Comparison of ENCODE assay signal across 8 cellular contexts in the genomic region with DNA sequence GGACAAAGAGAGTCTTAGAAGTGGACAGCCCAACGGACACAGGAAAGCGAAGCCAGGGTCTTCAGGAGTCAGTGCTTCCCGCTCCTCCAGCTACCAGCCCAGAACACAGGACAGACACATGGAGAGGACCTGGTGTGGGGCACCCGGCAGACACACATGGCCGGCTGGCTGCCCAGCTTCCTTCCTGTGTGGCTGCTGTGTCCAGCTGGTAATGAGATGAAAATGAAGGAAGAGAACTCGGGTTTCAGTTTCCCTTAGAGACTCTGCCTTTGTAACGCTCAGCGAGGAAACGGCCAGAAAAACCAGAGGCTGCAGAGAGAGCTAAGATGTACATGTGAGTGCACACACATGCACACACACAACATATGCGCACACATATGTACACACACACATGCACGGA.
DNase-seq lines count a peak whose midpoint lies in the region; ATAC-seq and TF ChIP-seq lines count a peak whose summit lies in the region.

No MANE protein-coding gene starts in this region.

- intact Hi-C loops in head of caudate nucleus (cut with DNase I) (no loop called here), PC-9 (cut with micrococcal nuclease; ENCODE audit: unreplicated experiment) (no loop called here)

- H3K9me3 ChIP-seq in PC-9 (ENCODE audit: insufficient read depth, low read depth), result no peaks in the 10 kb centered on the region

- CTCF ChIA-PET in PC-9 (lab: Charles Lee), result no interaction called here

- POLR2A ChIA-PET in PC-9 (lab: Charles Lee; ENCODE audit: unreplicated experiment), result no interaction called here

- ATAC-seq in GM19351 (IDR thresholded peaks at IDR 0.05; ENCODE audit: unreplicated experiment) (peak; percentile 55), HG03378 (IDR thresholded peaks at IDR 0.05; ENCODE audit: unreplicated experiment) (peak; percentile 49)

- H3F3A ChIP-seq in PC-9 (ENCODE audit: insufficient read depth, low read depth), result no peaks in the 10 kb centered on the region

- no peaks in the 10 kb centered on the region for H3K36me3 ChIP-seq in PC-9 (ENCODE audit: low read depth)

- no peak overlapping the region for H3K4me2 ChIP-seq in PC-9

- no peaks in the 10 kb centered on the region for H3K27me3 ChIP-seq in PC-9 (ENCODE audit: insufficient read depth, low read depth)

- no peak overlapping the region for H2AFZ ChIP-seq in PC-9

- peak; percentile 64 for DNase-seq in CD1c-positive myeloid dendritic cell (ENCODE audit: extremely low spot score)
- DNase-seq in head of caudate nucleus, result peak in 26 of 42 donors; percentile 30 to 68 (median 52)
- DNase-seq in PC-9, result no peak
- DNase-seq in activated effector memory CD4-positive, alpha-beta T cell treated with anti-CD3 and anti-CD28 coated beads, Interleukin-2, amount 50 U/mL, for 16 hours, result no peak
- DNase-seq in DMS79 (lab: John Stamatoyannopoulos, UW), result no peak
- no peak for DNase-seq in activated CD4-positive, alpha-beta T cell treated with anti-CD3 and anti-CD28 coated beads, Interleukin-2, amount 50 U/mL, for 48 hours

- TF ChIP-seq CTCF in PC-9 (conservative IDR thresholded peaks at IDR 0.05), result no peak

- H3K79me2 ChIP-seq in PC-9 (ENCODE audit: low read depth), result no peaks in the 10 kb centered on the region

- H3K9me2 ChIP-seq in PC-9 (ENCODE audit: insufficient read depth), result no peaks in the 10 kb centered on the region

- H3K4me1 ChIP-seq in PC-9 (replicated peaks; ENCODE audit: insufficient read depth), result no peaks in the 10 kb centered on the region

- H3K4me3 ChIP-seq in PC-9, result no peak overlapping the region

- H3K27ac ChIP-seq in PC-9, result no peak overlapping the region

- no TSS peak for BruUV-seq in PC-9 (replicated peaks; lab: Mats Ljungman, UMichigan)

- no peaks in the 10 kb centered on the region for H4K20me1 ChIP-seq in PC-9 (ENCODE audit: insufficient read depth)

Comparison
In these comparisons a context has a peak if more than half of its experiments do, and no peak if none do; other contexts are left out.
1. DNase-seq: peak in CD1c-positive myeloid dendritic cell (single experiment) and head of caudate nucleus (26 of 42); none in PC-9 (0 of 2), activated effector memory CD4-positive, alpha-beta T cell treated with anti-CD3 and anti-CD28 coated beads, Interleukin-2, amount 50 U/mL, for 16 hours (single experiment), DMS79 (single experiment) and activated CD4-positive, alpha-beta T cell treated with anti-CD3 and anti-CD28 coated beads, Interleukin-2, amount 50 U/mL, for 48 hours (0 of 2).